1 cellular context compared by ENCODE assay signal in genomic region chr7:108581655-108582491, GRCh38.
TF ChIP-seq lines count a peak whose summit lies in the region.

No MANE protein-coding gene starts in this region.

TF ChIP-seq in H1, 55 proteins besides CTCF, POLR2A, EP300 and RAD21:
- TF ChIP-seq JUND (IDR thresholded peaks at IDR 0.05; ENCODE audit: low read length) (no peak), SIX5 (IDR thresholded peaks at IDR 0.05; ENCODE audit: low read depth, low read length) (no peak), NRF1 (IDR thresholded peaks at IDR 0.05; ENCODE audit: low read depth, low read length) (no peak), KDM1A (IDR thresholded peaks at IDR 0.05; ENCODE audit: borderline replicate concordance, low read length) (no peak), CHD1 (IDR thresholded peaks at IDR 0.05; ENCODE audit: low read depth, low read length) (no peak), USF2 (IDR thresholded peaks at IDR 0.05; ENCODE audit: low read length) (no peak), CREB1 (IDR thresholded peaks at IDR 0.05) (no peak), GABPA (IDR thresholded peaks at IDR 0.05; ENCODE audit: borderline replicate concordance, insufficient read depth, low read length) (no peak), SP2 (IDR thresholded peaks at IDR 0.05; ENCODE audit: low read length) (no peak), SUZ12 (IDR thresholded peaks at IDR 0.05; ENCODE audit: low read length) (no peak), SRF (IDR thresholded peaks at IDR 0.05; ENCODE audit: low read depth, low read length) (no peak), TEAD4 (IDR thresholded peaks at IDR 0.05; ENCODE audit: low read depth, low read length) (peak; percentile 94), NANOG (IDR thresholded peaks at IDR 0.05; ENCODE audit: insufficient read depth, low read depth, low read length, poor library complexity, severe bottlenecking) (no peak), TCF12 (IDR thresholded peaks at IDR 0.05; ENCODE audit: low read depth, low read length) (no peak), RFX5 (IDR thresholded peaks at IDR 0.05; ENCODE audit: borderline replicate concordance, low read depth, low read length) (no peak), POLR2AphosphoS5 (IDR thresholded peaks at IDR 0.05; ENCODE audit: low read depth, low read length) (no peak), SP1 (IDR thresholded peaks at IDR 0.05; ENCODE audit: low read depth, low read length) (peak; percentile 88; the same call in 1 of the 2 replicates), PHF8 (conservative IDR thresholded peaks at IDR 0.05; ENCODE audit: low read depth, low read length) (no peak), KDM5A (IDR thresholded peaks at IDR 0.05; ENCODE audit: low read length) (no peak), JUN (IDR thresholded peaks at IDR 0.05; ENCODE audit: low read depth, low read length) (no peak), CHD2 (IDR thresholded peaks at IDR 0.05; ENCODE audit: low read length) (no peak), EGR1 (IDR thresholded peaks at IDR 0.05; ENCODE audit: borderline replicate concordance, low read depth, low read length) (no peak), SP4 (IDR thresholded peaks at IDR 0.05; ENCODE audit: low read length) (no peak), BACH1 (IDR thresholded peaks at IDR 0.05; ENCODE audit: low read length) (no peak), SIRT6 (IDR thresholded peaks at IDR 0.05; ENCODE audit: low read length) (no peak), RBBP5 (IDR thresholded peaks at IDR 0.05; ENCODE audit: borderline replicate concordance, low read depth, low read length) (0 out of 2 replicates have a peak, but pooled peaks have one; percentile 54), SIN3A (conservative IDR thresholded peaks at IDR 0.05 in 1 of 2, IDR thresholded peaks at IDR 0.05 in 1 of 2; ENCODE audit: low read depth in 1 of 2, low read length in 2 of 2) (no peak), ASH2L (IDR thresholded peaks at IDR 0.05; ENCODE audit: low read length) (peak; percentile 94), TAF1 (IDR thresholded peaks at IDR 0.05; ENCODE audit: low read depth, low read length) (no peak), CHD7 (IDR thresholded peaks at IDR 0.05; ENCODE audit: insufficient replicate concordance, low read length) (no peak), ZNF274 (IDR thresholded peaks at IDR 0.05; ENCODE audit: borderline replicate concordance, extremely low read depth, low read length) (no peak)
- TF ChIP-seq, protein P1, sequence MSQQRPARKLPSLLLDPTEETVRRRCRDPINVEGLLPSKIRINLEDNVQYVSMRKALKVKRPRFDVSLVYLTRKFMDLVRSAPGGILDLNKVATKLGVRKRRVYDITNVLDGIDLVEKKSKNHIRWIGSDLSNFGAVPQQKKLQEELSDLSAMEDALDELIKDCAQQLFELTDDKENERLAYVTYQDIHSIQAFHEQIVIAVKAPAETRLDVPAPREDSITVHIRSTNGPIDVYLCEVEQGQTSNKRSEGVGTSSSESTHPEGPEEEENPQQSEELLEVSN (IDR thresholded peaks at IDR 0.05): no peak
- TF ChIP-seq, protein P2, sequence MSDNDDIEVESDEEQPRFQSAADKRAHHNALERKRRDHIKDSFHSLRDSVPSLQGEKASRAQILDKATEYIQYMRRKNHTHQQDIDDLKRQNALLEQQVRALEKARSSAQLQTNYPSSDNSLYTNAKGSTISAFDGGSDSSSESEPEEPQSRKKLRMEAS (IDR thresholded peaks at IDR 0.05): no peak
- TF ChIP-seq, protein P3, sequence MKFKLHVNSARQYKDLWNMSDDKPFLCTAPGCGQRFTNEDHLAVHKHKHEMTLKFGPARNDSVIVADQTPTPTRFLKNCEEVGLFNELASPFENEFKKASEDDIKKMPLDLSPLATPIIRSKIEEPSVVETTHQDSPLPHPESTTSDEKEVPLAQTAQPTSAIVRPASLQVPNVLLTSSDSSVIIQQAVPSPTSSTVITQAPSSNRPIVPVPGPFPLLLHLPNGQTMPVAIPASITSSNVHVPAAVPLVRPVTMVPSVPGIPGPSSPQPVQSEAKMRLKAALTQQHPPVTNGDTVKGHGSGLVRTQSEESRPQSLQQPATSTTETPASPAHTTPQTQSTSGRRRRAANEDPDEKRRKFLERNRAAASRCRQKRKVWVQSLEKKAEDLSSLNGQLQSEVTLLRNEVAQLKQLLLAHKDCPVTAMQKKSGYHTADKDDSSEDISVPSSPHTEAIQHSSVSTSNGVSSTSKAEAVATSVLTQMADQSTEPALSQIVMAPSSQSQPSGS (IDR thresholded peaks at IDR 0.05; ENCODE audit: low read length): 0 out of 2 replicates have a peak, but pooled peaks have one; percentile 27
